8 cellular contexts compared by ENCODE assay signal in genomic region chr4:44447563-44448504, GRCh38. TPM values are rescaled to one million over a fixed set of nuclear protein-coding genes. Genes with fewer than 3 reads are reported as not detected.
DNase-seq lines count a peak whose midpoint lies in the region; TF ChIP-seq lines count a peak whose summit lies in the region.

No MANE protein-coding gene starts in this region.

- H3K27me3 ChIP-seq in H7 (ENCODE audit: control insufficient read depth, insufficient read depth, low read length) (peaks cover 38% of the 10 kb centered on the region), WERI-Rb-1 (ENCODE audit: insufficient read depth, low read depth, severe bottlenecking) (peaks cover 4% of the 10 kb centered on the region), neuron (ENCODE audit: insufficient read depth, low read length) (peaks cover 59% of the 10 kb centered on the region)

- peak overlapping the region; percentile 86 for H2AFZ ChIP-seq in neuron (ENCODE audit: low read depth, low read length)

- H3K4me3 ChIP-seq in H7 (ENCODE audit: insufficient read depth, low read depth, low read length) (peak overlapping the region; percentile 68), WERI-Rb-1 (ENCODE audit: low read depth, low read length) (peak overlapping the region; percentile 80), fibroblast of villous mesenchyme (ENCODE audit: low read depth, low read length) (peak overlapping the region; percentile 57), neuron (ENCODE audit: low read length) (no peak overlapping the region)

- DNase-seq in DMS53 treated with DMSO at 0.1 percent for 48 hours (lab: John Stamatoyannopoulos, UW; ENCODE audit: unreplicated experiment) (peak; percentile 77), H7 (peak; percentile 59), WERI-Rb-1 (peak; percentile 70), fibroblast of villous mesenchyme (ENCODE audit: low read depth) (no peak), NCI-H2227 (lab: John Stamatoyannopoulos, UW; ENCODE audit: unreplicated experiment) (no peak), NCI-H345 (lab: John Stamatoyannopoulos, UW) (no peak)
- DNase-seq in activated effector memory CD4-positive, alpha-beta T cell treated with Interleukin-2 at 50 U/mL for 16 hours = no peak

- peak overlapping the region; percentile 50 for H3K27ac ChIP-seq in WERI-Rb-1

- H3K9me3 ChIP-seq in WERI-Rb-1 (ENCODE audit: severe bottlenecking) = no peaks in the 10 kb centered on the region
- no peaks in the 10 kb centered on the region for H3K9me3 ChIP-seq in neuron (ENCODE audit: low read length)

- TF ChIP-seq CTCF in WERI-Rb-1 (IDR thresholded peaks at IDR 0.05; ENCODE audit: low read depth, low read length) (peak; percentile 29; the same call in 1 of the 2 replicates), fibroblast of villous mesenchyme (IDR thresholded peaks at IDR 0.05; ENCODE audit: insufficient read depth, low read depth, low read length) (no peak)

- H3K4me1 ChIP-seq in neuron (ENCODE audit: insufficient read depth, low read length) = peaks cover 6% of the 10 kb centered on the region

- H3K36me3 ChIP-seq in H7 (replicated peaks; ENCODE audit: control insufficient read depth, insufficient read depth, low read length) = no peaks in the 10 kb centered on the region
- no peaks in the 10 kb centered on the region for H3K36me3 ChIP-seq in WERI-Rb-1
- H3K36me3 ChIP-seq in neuron (ENCODE audit: insufficient read depth, low read length) = no peaks in the 10 kb centered on the region

RNA-seq across cellular contexts. Expression of gene KCTD8, which starts 0.8 kb away (rescaled TPM):
- total RNA-seq in H7 (2014; rRNA removed; shearing (Covaris generic)) = 1.00 and 1.4 TPM in 2 replicates
- under 0.01 and 0.32 TPM in 2 replicates for total RNA-seq in fibroblast of villous mesenchyme

Comparison
In these comparisons a context has a peak if more than half of its experiments do, and no peak if none do; other contexts are left out.
1. DNase-seq: peak in DMS53 treated with DMSO at 0.1 percent for 48 hours (single experiment), H7 (single experiment) and WERI-Rb-1 (single experiment); none in fibroblast of villous mesenchyme (single experiment), NCI-H2227 (single experiment), NCI-H345 (single experiment) and activated effector memory CD4-positive, alpha-beta T cell treated with Interleukin-2 at 50 U/mL for 16 hours (single experiment).